ENCODE assay signal across 19 cellular contexts in genomic region chr3:68239542-68239941, GRCh38.
"Had no signal": no experiment of that assay in that cellular context is flagged by ENCODE, and none has a peak within 500 bp of the region (broad histone marks: within the 10 kb centered on the region; RNA-seq: fewer than 3 reads in every experiment).

No MANE protein-coding gene starts in this region.

- H3K4me3 Mint-ChIP-seq: activated CD4-positive, alpha-beta memory T cell treated with anti-CD3 and anti-CD28 coated beads, Interleukin-2, amount 10 ng/mL, durations not matched to agents 7 days and 5 days; activated naive CD8-positive, alpha-beta T cell; brain; neural crest cell; stimulated activated naive CD8-positive, alpha-beta T cell treated with anti-CD3 and anti-CD28 coated beads, Interleukin-15, amount 100 ng/mL, for 72 hours had no signal

- H3K9me3 Mint-ChIP-seq: activated CD4-positive, alpha-beta memory T cell treated with anti-CD3 and anti-CD28 coated beads, Interleukin-2, amount 10 ng/mL, durations not matched to agents 7 days and 5 days; neural crest cell had no signal

- H3K27me3 ChIP-seq: colonic mucosa, left lung, ovary, testis, upper lobe of left lung had no signal

- H3K4me3 ChIP-seq: colonic mucosa, left lung, ovary, testis, upper lobe of left lung had no signal

- H3K27ac ChIP-seq: colonic mucosa, left lung, ovary, testis, upper lobe of left lung had no signal

- ATAC-seq: left lung; stimulated activated naive CD8-positive, alpha-beta T cell treated with anti-CD3 and anti-CD28 coated beads, Interleukin-15, amount 100 ng/mL, for 72 hours had no signal

- H3K27me3 Mint-ChIP-seq: activated CD4-positive, alpha-beta memory T cell treated with anti-CD3 and anti-CD28 coated beads, Interleukin-2, amount 10 ng/mL, durations not matched to agents 7 days and 5 days; activated naive CD8-positive, alpha-beta T cell; brain; stimulated activated naive CD8-positive, alpha-beta T cell treated with anti-CD3 and anti-CD28 coated beads, Interleukin-15, amount 100 ng/mL, for 72 hours had no signal

- H3K9me3 ChIP-seq: colonic mucosa, left lung, ovary, testis, upper lobe of left lung had no signal

- H3K27ac Mint-ChIP-seq: activated CD4-positive, alpha-beta memory T cell treated with anti-CD3 and anti-CD28 coated beads, Interleukin-2, amount 10 ng/mL, durations not matched to agents 7 days and 5 days; activated naive CD8-positive, alpha-beta T cell; stimulated activated naive CD8-positive, alpha-beta T cell treated with anti-CD3 and anti-CD28 coated beads, Interleukin-15, amount 100 ng/mL, for 72 hours had no signal

- H3K4me1 ChIP-seq: colonic mucosa, left lung, testis, upper lobe of left lung had no signal

- DNase-seq: activated CD4-positive, alpha-beta memory T cell treated with anti-CD3 and anti-CD28 coated beads, Interleukin-2, amount 10 ng/mL, durations not matched to agents 7 days and 5 days; activated gamma-delta T cell; activated T-cell treated with anti-CD3 and anti-CD28 coated beads, Interleukin-2, amount 50 U/mL, for 48 hours; amniotic stem cell; central memory CD4-positive, alpha-beta T cell; colonic mucosa; hypothalamus; kidney; left lung; mammary epithelial cell; ovary; stimulated activated CD4-positive, alpha-beta T cell treated with anti-CD3 and anti-CD28 coated beads, Interleukin-1b, Interleukin-23, amount 100 ng/mL, for 48 hours; stimulated activated naive CD8-positive, alpha-beta T cell treated with anti-CD3 and anti-CD28 coated beads, Interleukin-15, amount 100 ng/mL, for 72 hours; T1000; testis; upper lobe of left lung had no signal

- H3K4me1 Mint-ChIP-seq: activated CD4-positive, alpha-beta memory T cell treated with anti-CD3 and anti-CD28 coated beads, Interleukin-2, amount 10 ng/mL, durations not matched to agents 7 days and 5 days; brain; neural crest cell; stimulated activated naive CD8-positive, alpha-beta T cell treated with anti-CD3 and anti-CD28 coated beads, Interleukin-15, amount 100 ng/mL, for 72 hours had no signal

- H3K36me3 ChIP-seq: colonic mucosa, left lung, ovary, upper lobe of left lung had no signal

- H3K36me3 Mint-ChIP-seq: brain had no signal
